Comparison of ENCODE assay signal across 8 cellular contexts in the genomic region with DNA sequence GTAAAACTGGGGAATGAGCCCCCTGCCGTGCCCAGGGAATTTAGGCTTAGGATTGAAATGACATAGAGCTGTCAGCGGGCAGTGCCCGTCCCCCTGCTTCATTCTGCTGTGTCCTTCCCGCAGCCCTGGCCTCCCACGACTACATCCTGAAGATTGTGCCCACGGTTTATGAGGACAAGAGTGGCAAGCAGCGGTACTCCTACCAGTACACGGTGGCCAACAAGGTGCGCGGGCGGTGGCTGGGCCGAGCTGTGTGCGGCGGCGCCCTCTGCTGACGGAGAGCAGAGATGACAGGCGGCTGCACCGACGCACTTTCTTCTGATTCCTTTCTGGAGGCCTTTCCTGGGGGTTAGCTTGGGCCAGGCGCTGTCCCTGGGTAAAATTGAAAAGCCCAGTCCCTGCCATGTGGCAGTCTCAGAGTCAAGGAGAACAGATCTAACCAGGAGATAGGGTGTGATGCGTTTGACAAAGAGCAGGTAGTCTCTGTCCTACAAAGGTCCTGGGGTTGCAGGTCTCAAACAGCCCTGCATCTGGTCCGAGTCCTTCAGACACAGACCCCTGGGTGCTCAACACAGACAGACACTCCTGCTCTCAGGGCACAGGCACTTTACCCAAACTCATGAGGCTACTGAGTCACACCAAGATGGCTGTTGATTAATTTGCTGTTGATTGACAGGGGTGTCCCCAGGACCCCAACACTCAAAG. TPM values are rescaled to one million over a fixed set of nuclear protein-coding genes. Genes with fewer than 3 reads are reported as not detected.
A peak's percentile ranks its signal among the peaks of the same experiment; 100 is the strongest.
DNase-seq lines count a peak whose midpoint lies in the region; ATAC-seq, FAIRE-seq and TF ChIP-seq lines count a peak whose summit lies in the region.

No MANE protein-coding gene starts in this region.

- peak overlapping the region; percentile 78 to 95 for H4K8ac ChIP-seq in IMR-90 (ENCODE audit: low read depth in 2 of 2, low read length in 2 of 2)

- TF ChIP-seq POLR2A in IMR-90 (IDR thresholded peaks at IDR 0.05; ENCODE audit: low read depth, low read length) (peak; percentile 78), prostate gland (IDR thresholded peaks at IDR 0.05) (no peak)

- peaks cover 10% of the 10 kb centered on the region; the same call in 1 of the 2 replicates for H3K9me1 ChIP-seq in IMR-90 (ENCODE audit: insufficient read depth, low read length)

- no peaks in the 10 kb centered on the region for H3K9me3 ChIP-seq in IMR-90 (ENCODE audit: control insufficient read depth, insufficient read depth, low read length)
- no peaks in the 10 kb centered on the region for H3K9me3 ChIP-seq in SK-N-SH
- no peaks in the 10 kb centered on the region for H3K9me3 ChIP-seq in cardiac muscle cell (ENCODE audit: low read depth)
- H3K9me3 ChIP-seq in prostate gland: no peaks in the 10 kb centered on the region

- H2AK9ac ChIP-seq in IMR-90 (replicated peaks; ENCODE audit: low read depth, low read length, poor library complexity): peak overlapping the region; percentile 98

- H2BK120ac ChIP-seq in IMR-90 (ENCODE audit: low read depth, low read length): peak overlapping the region; percentile 99

- H3F3A ChIP-seq in SK-N-SH (replicated peaks; ENCODE audit: insufficient read depth): peaks cover 35% of the 10 kb centered on the region

- H2BK5ac ChIP-seq in IMR-90 (ENCODE audit: low read depth, low read length, poor library complexity, severe bottlenecking): peak overlapping the region; percentile 96

- H2AFZ ChIP-seq in IMR-90 (replicated peaks; ENCODE audit: low read length, poor library complexity): peak overlapping the region; percentile 88
- H2AFZ ChIP-seq in SK-N-SH (ENCODE audit: low read depth): no peak overlapping the region

- H3K9me2 ChIP-seq in SK-N-SH: no peaks in the 10 kb centered on the region

- dilution Hi-C loops in IMR-90 (cut with HindIII; ENCODE audit: low sequenced_read_pairs, unreplicated experiment): no loop called here

- H3K27ac ChIP-seq in IMR-90 (ENCODE audit: insufficient read depth, low read length) (peak overlapping the region; percentile 73), SK-N-SH (ENCODE audit: low read depth in 2 of 2, low read length in 1 of 2) (peak overlapping the region in 1 of 2 experiments; percentile 89; a peak in 2 of 4 replicates), cardiac muscle cell (no peak overlapping the region), prostate gland (peak overlapping the region; percentile 35 to 67)

- TF ChIP-seq RAD21 in IMR-90 (IDR thresholded peaks at IDR 0.05; ENCODE audit: low read length) (peak; percentile 98), SK-N-SH (IDR thresholded peaks at IDR 0.05; ENCODE audit: low read length) (peak; percentile 87)

- ATAC-seq in GM18907 (IDR thresholded peaks at IDR 0.05; ENCODE audit: unreplicated experiment) (peak; percentile 58), IMR-90 (ENCODE audit: low read depth) (peak; percentile 64)

- H3K4me3 ChIP-seq in IMR-90 (ENCODE audit: insufficient read depth, low read depth, low read length) (no peak overlapping the region), SK-N-SH (ENCODE audit: low read depth in 2 of 2, low read length in 1 of 2) (no peak overlapping the region; a peak in 1 of 4 replicates), cardiac muscle cell (no peak overlapping the region), prostate gland (no peak overlapping the region)

- intact Hi-C loops in IMR-90 (cut with micrococcal nuclease): loop anchor here (1.0 kb wide), 2 partner anchors 215 to 219 kb away; no protein-coding TSS in a partner anchor
- intact Hi-C loops in prostate gland (cut with DNase I): loop anchor here (2.0 to 5.0 kb wide), 2 partner anchors 216 to 455 kb away; no protein-coding TSS in a partner anchor

- TF ChIP-seq CTCF in AG09319 (IDR thresholded peaks at IDR 0.05; ENCODE audit: low read depth, low read length) (peak; percentile 98), IMR-90 (conservative IDR thresholded peaks at IDR 0.05; ENCODE audit: low read depth, low read length) (peak; percentile 96), SK-N-SH (IDR thresholded peaks at IDR 0.05) (peak; percentile 91), cardiac muscle cell (IDR thresholded peaks at IDR 0.05; ENCODE audit: low read depth, low read length) (peak; percentile 94), prostate gland (IDR thresholded peaks at IDR 0.05) (peak; percentile 92 to 99 (median 97))

- peak overlapping the region; percentile 99 for H3K4ac ChIP-seq in IMR-90 (ENCODE audit: low read depth, low read length)

- H3K27me3 ChIP-seq in IMR-90 (ENCODE audit: control insufficient read depth, insufficient read depth, low read length): no peaks in the 10 kb centered on the region
- no peaks in the 10 kb centered on the region for H3K27me3 ChIP-seq in SK-N-SH (ENCODE audit: insufficient read depth)
- H3K27me3 ChIP-seq in cardiac muscle cell: no peaks in the 10 kb centered on the region
- H3K27me3 ChIP-seq in prostate gland (replicated peaks; ENCODE audit: insufficient read depth): no peaks in the 10 kb centered on the region

- peak overlapping the region; percentile 99 for H2BK20ac ChIP-seq in IMR-90 (ENCODE audit: low read depth, low read length)

- peaks cover 26% of the 10 kb centered on the region for H3K36me3 ChIP-seq in IMR-90 (ENCODE audit: control insufficient read depth, insufficient read depth, low read length)
- H3K36me3 ChIP-seq in SK-N-SH (replicated peaks in 1 of 2; ENCODE audit: control insufficient read depth in 1 of 2, insufficient read depth in 2 of 2, low read length in 1 of 2): peaks cover 9 to 11% of the 10 kb centered on the region in 2 experiments
- H3K36me3 ChIP-seq in cardiac muscle cell: no peaks in the 10 kb centered on the region
- no peaks in the 10 kb centered on the region for H3K36me3 ChIP-seq in prostate gland

- DNase-seq in AG09319 (ENCODE audit: extremely low read depth, low read depth) (no peak), IMR-90 (peak; percentile 78), SK-N-SH (peak; percentile 86), cardiac muscle cell (ENCODE audit: low read depth in 1 of 2, low spot score in 1 of 2) (peak; percentile 77 to 80), prostate gland (ENCODE audit: low spot score) (peak; percentile 74), urothelium cell line (ENCODE audit: low spot score) (peak; percentile 78)
- DNase-seq in activated naive CD4-positive, alpha-beta T cell treated with anti-CD3 and anti-CD28 coated beads, Interleukin-2, amount 50 U/mL, for 16 hours: peak; percentile 74

- H3K14ac ChIP-seq in IMR-90 (replicated peaks; ENCODE audit: low read depth, low read length): peak overlapping the region; percentile 93

- in situ Hi-C loops in IMR-90 (cut with MboI; ENCODE audit: low sequenced_read_pairs): loop anchor here (5.0 kb wide), 1 partner anchor 215 kb away; no protein-coding TSS in a partner anchor

- peak overlapping the region; percentile 97 for H2AK5ac ChIP-seq in IMR-90 (ENCODE audit: low read depth, low read length)

- no peak overlapping the region for H3K4me2 ChIP-seq in IMR-90 (ENCODE audit: low read depth, low read length)
- H3K4me2 ChIP-seq in SK-N-SH: no peak overlapping the region

- H3K23ac ChIP-seq in IMR-90 (ENCODE audit: low read depth, low read length): peak overlapping the region; percentile 86; the same call in 1 of the 2 replicates

- POLR2A ChIA-PET in IMR-90 (lab: Charles Lee; ENCODE audit: unreplicated experiment): interaction anchor here (2.0 kb wide), 1 partner anchor 162 kb away, joined by 9 read pairs; a partner anchor contains a TSS
- POLR2A ChIA-PET in SK-N-SH (lab: Yijun Ruan, JAX): interaction anchor here (0.5 to 1.5 kb wide), 2 partner anchors 34 to 216 kb away, joined by 3 to 4 read pairs; no protein-coding TSS in a partner anchor

- H3K56ac ChIP-seq in IMR-90 (ENCODE audit: extremely low read depth, insufficient read depth, low read length): peak overlapping the region; percentile 72

- peak overlapping the region; percentile 77 for H4K5ac ChIP-seq in IMR-90 (ENCODE audit: low read depth, low read length)

- H3K18ac ChIP-seq in IMR-90 (ENCODE audit: low read depth, low read length): peak overlapping the region; percentile 70

- TF ChIP-seq EP300 in SK-N-SH (IDR thresholded peaks at IDR 0.05; ENCODE audit: borderline replicate concordance in 1 of 2, low read depth in 1 of 2, low read length in 1 of 2): no peak

- H3K4me1 ChIP-seq in IMR-90 (ENCODE audit: control insufficient read depth, insufficient read depth, low read length) (peaks cover 22% of the 10 kb centered on the region), SK-N-SH (ENCODE audit: control insufficient read depth in 1 of 2, insufficient read depth in 2 of 2, low read depth in 1 of 2, low read length in 1 of 2) (peaks cover 0 to 19% of the 10 kb centered on the region in 2 experiments; a peak in 2 of 4 replicates), cardiac muscle cell (ENCODE audit: low read depth) (no peaks in the 10 kb centered on the region), prostate gland (replicated peaks) (no peaks in the 10 kb centered on the region)

- peak overlapping the region; percentile 75 for H3K9ac ChIP-seq in IMR-90 (ENCODE audit: low read depth, low read length)
- peak overlapping the region; percentile 57 for H3K9ac ChIP-seq in SK-N-SH

- peak; percentile 85 for FAIRE-seq in urothelium cell line (lab: Jason Lieb, UNC)

- H3K79me1 ChIP-seq in IMR-90 (ENCODE audit: low read depth in 1 of 2, low read length in 2 of 2): peaks cover 22 to 42% of the 10 kb centered on the region in 2 experiments; a peak in 3 of 4 replicates

- H4K20me1 ChIP-seq in IMR-90 (ENCODE audit: insufficient read depth, low read length) (no peaks in the 10 kb centered on the region), SK-N-SH (ENCODE audit: insufficient read depth) (no peaks in the 10 kb centered on the region)

- peak overlapping the region; percentile 99 for H4K91ac ChIP-seq in IMR-90 (ENCODE audit: insufficient read depth, low read depth, low read length)

- no TSS peak for BruUV-seq in IMR-90 (replicated peaks; lab: Mats Ljungman, UMichigan)

- CTCF ChIA-PET in IMR-90 (lab: Yijun Ruan, JAX) (interaction anchor here (0.6 to 3.6 kb wide), 12 partner anchors 10 to 226 kb away, joined by 3 to 25 read pairs (median 4); no protein-coding TSS in a partner anchor), SK-N-SH (lab: Yijun Ruan, JAX) (interaction anchor here (0.6 to 23.2 kb wide), 47 partner anchors 9 to 647 kb away, joined by 3 to 508 read pairs (median 5); a partner anchor contains a TSS)

- no peaks in the 10 kb centered on the region for H3K79me2 ChIP-seq in SK-N-SH (ENCODE audit: insufficient read depth)

- H2BK15ac ChIP-seq in IMR-90 (ENCODE audit: low read depth, low read length): peak overlapping the region; percentile 84; the same call in 2 of the 3 replicates

- 6% methylated on average over 13 of the region's 22 CpGs; no CpG with 5 or more reads in 1 of the 2 experiments for WGBS in IMR-90 (ENCODE audit: extremely low coverage in 2 of 2, insufficient read length in 1 of 2), 2 experiments
- 19% methylated on average over 19 of the region's 22 CpGs for WGBS in SK-N-SH (ENCODE audit: low lambda C conversion rate)
- WGBS in prostate gland: 16% methylated on average over 22 of the region's 22 CpGs

RNA-seq across cellular contexts. Expression of a gene that starts 26.8 kb away (rescaled TPM):
- total RNA-seq in IMR-90 (2012; rRNA removed) (109 and 118 TPM in 2 replicates), cardiac muscle cell (56.7 and 73.4 TPM in 2 replicates), prostate gland (10 to 100 TPM; 20.4 to 47.6 TPM)
- polyA plus RNA-seq in IMR-90 (2012; rRNA removed) (134 and 140 TPM in 2 replicates), SK-N-SH (2012; rRNA removed) (193 and 212 TPM in 2 replicates), cardiac muscle cell (91.4 and 108 TPM in 2 replicates)
- 54.4 and 111 TPM in 2 replicates for polyA plus RNA-seq in IMR-90 (2012; cell fraction: cytosol; rRNA removed)
- 60.2 and 86.2 TPM in 2 replicates for polyA plus RNA-seq in IMR-90 (2012; cell fraction: nucleus; rRNA removed; ENCODE audit: low replicate concordance)
- 199 and 206 TPM in 2 replicates for polyA plus RNA-seq in SK-N-SH (2012; cell fraction: cytosol; rRNA removed)
- 86.4 and 89.6 TPM in 2 replicates for polyA plus RNA-seq in SK-N-SH (2012; cell fraction: nucleus; rRNA removed)

RNA-seq across cellular contexts. Expression of a gene that starts 51.1 kb away (rescaled TPM):
- total RNA-seq in IMR-90 (2012; rRNA removed) (277 and 299 TPM in 2 replicates), cardiac muscle cell (52.2 and 64.2 TPM in 2 replicates), prostate gland (100 to 1,000 TPM; 171 to 232 TPM)
- polyA plus RNA-seq in IMR-90 (2012; rRNA removed) (258 TPM in 2 replicates), SK-N-SH (2012; rRNA removed) (215 and 243 TPM in 2 replicates), cardiac muscle cell (224 and 301 TPM in 2 replicates)
- polyA plus RNA-seq in IMR-90 (2012; cell fraction: cytosol; rRNA removed): 96.0 and 111 TPM in 2 replicates
- polyA plus RNA-seq in IMR-90 (2012; cell fraction: nucleus; rRNA removed; ENCODE audit: low replicate concordance): 16.9 and 96.8 TPM in 2 replicates
- polyA plus RNA-seq in SK-N-SH (2012; cell fraction: cytosol; rRNA removed): 278 and 338 TPM in 2 replicates
- 73.7 and 85.6 TPM in 2 replicates for polyA plus RNA-seq in SK-N-SH (2012; cell fraction: nucleus; rRNA removed)
